In the genomic region with DNA sequence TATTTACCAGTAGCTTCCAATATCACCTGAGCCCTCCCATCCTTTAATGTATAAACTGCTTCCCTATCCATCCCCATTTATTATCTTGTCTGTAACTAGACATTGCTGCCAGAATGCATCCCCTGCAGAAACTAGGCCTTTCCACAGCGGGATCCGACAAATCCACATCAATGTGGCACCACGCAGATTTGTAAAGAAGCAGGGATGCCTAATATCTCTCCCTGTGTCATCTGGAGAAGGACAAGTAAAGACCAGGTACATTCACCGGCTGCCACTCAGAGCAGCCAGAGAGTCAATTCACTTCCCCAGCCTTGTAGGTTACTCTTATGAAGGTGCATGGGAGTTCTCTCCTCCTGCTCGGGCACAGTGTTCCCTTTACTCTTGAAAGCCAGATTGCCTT, we compare ENCODE assay signal across 14 cellular contexts.
DNase-seq lines count a peak whose midpoint lies in the region; ATAC-seq and TF ChIP-seq lines count a peak whose summit lies in the region.
"Had no signal": no experiment of that assay in that cellular context is flagged by ENCODE, and none has a peak within 500 bp of the region (broad histone marks: within the 10 kb centered on the region; RNA-seq: fewer than 3 reads in every experiment).

No MANE protein-coding gene starts in this region.

- H3K79me2 ChIP-seq in PC-9 (ENCODE audit: low read depth) = no peaks in the 10 kb centered on the region
- H3K79me2 ChIP-seq in trophoblast cell (ENCODE audit: control insufficient read depth, insufficient read depth, low read length, poor library complexity) = no peaks in the 10 kb centered on the region

- no peak overlapping the region for H3K23ac ChIP-seq in trophoblast cell (ENCODE audit: low read length)

- H2AK5ac ChIP-seq in trophoblast cell (ENCODE audit: low read length) = no peak overlapping the region

- POLR2A ChIA-PET in PC-9 (lab: Charles Lee; ENCODE audit: unreplicated experiment) = no interaction called here

- no peak overlapping the region for H3K9ac ChIP-seq in trophoblast cell (ENCODE audit: low read length)

- H2AFZ ChIP-seq in PC-9 (no peak overlapping the region), trophoblast cell (ENCODE audit: insufficient read depth, low read length, poor library complexity) (no peak overlapping the region)

- H3F3A ChIP-seq in PC-9 (ENCODE audit: insufficient read depth, low read depth) = no peaks in the 10 kb centered on the region

- H3K9me3 ChIP-seq in PC-9 (ENCODE audit: insufficient read depth, low read depth) (no peaks in the 10 kb centered on the region), trophoblast cell (ENCODE audit: insufficient read depth, low read depth, low read length) (no peaks in the 10 kb centered on the region), upper lobe of right lung (no peaks in the 10 kb centered on the region)
- H3K9me3 ChIP-seq: BE2C had no signal

- no peak overlapping the region for H3K14ac ChIP-seq in trophoblast cell (ENCODE audit: low read length)

- H4K20me1 ChIP-seq in PC-9 (ENCODE audit: insufficient read depth) = no peaks in the 10 kb centered on the region

- in situ Hi-C loops in G401 (cut with HindIII; ENCODE audit: low sequenced_read_pairs) = no loop called here

- H3K27ac ChIP-seq in PC-9 (peak overlapping the region; percentile 35; the same call in 1 of the 2 replicates), trophoblast cell (ENCODE audit: low read depth, low read length) (no peak overlapping the region), upper lobe of right lung (no peak overlapping the region)
- H3K27ac ChIP-seq: C4-2B had no signal

- ATAC-seq in upper lobe of right lung = no peak

- H3K4me3 ChIP-seq in PC-9 (no peak overlapping the region), trophoblast cell (ENCODE audit: low read depth, low read length) (no peak overlapping the region), upper lobe of right lung (no peak overlapping the region)

- H3K4me1 ChIP-seq in PC-9 (replicated peaks; ENCODE audit: insufficient read depth) (peaks cover 16% of the 10 kb centered on the region), trophoblast cell (ENCODE audit: control insufficient read depth in 1 of 2, insufficient read depth in 2 of 2, low read length in 2 of 2) (peaks cover 10 to 11% of the 10 kb centered on the region in 2 experiments), upper lobe of right lung (peaks cover 7% of the 10 kb centered on the region)
- H3K4me1 ChIP-seq: BE2C had no signal

- DNase-seq in G401 (ENCODE audit: low spot score) (peak; percentile 81), PC-9 (no peak), cerebellum (ENCODE audit: low spot score) (peak; percentile 46), trophoblast cell (no peak), upper lobe of right lung (no peak), OCI-M1 (lab: John Stamatoyannopoulos, UW) (no peak), NCI-H1930 (lab: John Stamatoyannopoulos, UW) (no peak)
- DNase-seq: BE2C; CD4-positive, alpha-beta memory T cell; COR-L47; DMS153; EL; GDM1 had no signal

- peaks cover 3% of the 10 kb centered on the region for H3K79me1 ChIP-seq in trophoblast cell (ENCODE audit: low read length)

- no peaks in the 10 kb centered on the region for H3K36me3 ChIP-seq in PC-9 (ENCODE audit: low read depth)
- no peaks in the 10 kb centered on the region for H3K36me3 ChIP-seq in trophoblast cell (ENCODE audit: control insufficient read depth in 1 of 2, insufficient read depth in 2 of 2, low read length in 2 of 2)
- H3K36me3 ChIP-seq in upper lobe of right lung = no peaks in the 10 kb centered on the region
- H3K36me3 ChIP-seq: BE2C had no signal

- no CpG with 5 or more reads among the region's 5 CpGs for WGBS in trophoblast cell (ENCODE audit: extremely low coverage, insufficient coverage, insufficient read length)

- CTCF ChIA-PET in PC-9 (lab: Charles Lee) = interaction anchor here (2.0 kb wide), 1 partner anchor 45 kb away, joined by 5 read pairs; no protein-coding TSS in a partner anchor

- intact Hi-C loops in PC-9 (cut with micrococcal nuclease; ENCODE audit: unreplicated experiment) = loop anchor here (1.0 to 10.0 kb wide), 3 partner anchors 20 to 98 kb away; a partner anchor contains a TSS
- intact Hi-C loops in upper lobe of right lung (cut with DNase I) = no loop called here

- H4K8ac ChIP-seq in trophoblast cell (ENCODE audit: low read depth, low read length) = no peak overlapping the region

- peak overlapping the region; percentile 32 for H2BK12ac ChIP-seq in trophoblast cell (ENCODE audit: low read length)

- H4K12ac ChIP-seq in trophoblast cell (ENCODE audit: low read depth, low read length) = no peak overlapping the region

- H3K4me2 ChIP-seq in PC-9 (no peak overlapping the region; the same call in 1 of the 2 replicates), trophoblast cell (ENCODE audit: low read length) (no peak overlapping the region)

- peak overlapping the region; percentile 28 for H4K91ac ChIP-seq in trophoblast cell (ENCODE audit: low read depth, low read length)

- H3K18ac ChIP-seq in trophoblast cell (ENCODE audit: low read length) = no peak overlapping the region

- H3K4ac ChIP-seq in trophoblast cell (ENCODE audit: low read depth, low read length) = no peak overlapping the region

- peak overlapping the region; percentile 31 for H2BK5ac ChIP-seq in trophoblast cell (ENCODE audit: low read depth, low read length, poor library complexity)

- no peaks in the 10 kb centered on the region for H3K9me2 ChIP-seq in PC-9 (ENCODE audit: insufficient read depth)

- H3K27me3 ChIP-seq in PC-9 (ENCODE audit: insufficient read depth, low read depth) (no peaks in the 10 kb centered on the region), trophoblast cell (ENCODE audit: insufficient read depth, low read length) (no peaks in the 10 kb centered on the region), upper lobe of right lung (no peaks in the 10 kb centered on the region)
- H3K27me3 ChIP-seq: BE2C had no signal

- no peak for TF ChIP-seq CTCF in PC-9 (conservative IDR thresholded peaks at IDR 0.05)
- TF ChIP-seq CTCF in upper lobe of right lung (IDR thresholded peaks at IDR 0.05) = no peak

- no peak overlapping the region for H2BK120ac ChIP-seq in trophoblast cell (ENCODE audit: insufficient read depth, low read length, poor library complexity)

- BruUV-seq in PC-9 (replicated peaks; lab: Mats Ljungman, UMichigan) = no TSS peak

Comparison
In these comparisons a context has a peak if more than half of its experiments do, and no peak if none do; other contexts are left out.
1. DNase-seq: peak in G401 (single experiment) and cerebellum (single experiment); none in PC-9 (0 of 2), trophoblast cell (0 of 2), upper lobe of right lung (single experiment), OCI-M1 (single experiment) and NCI-H1930 (0 of 2).